12 cellular contexts compared by ENCODE assay signal in the genomic region with DNA sequence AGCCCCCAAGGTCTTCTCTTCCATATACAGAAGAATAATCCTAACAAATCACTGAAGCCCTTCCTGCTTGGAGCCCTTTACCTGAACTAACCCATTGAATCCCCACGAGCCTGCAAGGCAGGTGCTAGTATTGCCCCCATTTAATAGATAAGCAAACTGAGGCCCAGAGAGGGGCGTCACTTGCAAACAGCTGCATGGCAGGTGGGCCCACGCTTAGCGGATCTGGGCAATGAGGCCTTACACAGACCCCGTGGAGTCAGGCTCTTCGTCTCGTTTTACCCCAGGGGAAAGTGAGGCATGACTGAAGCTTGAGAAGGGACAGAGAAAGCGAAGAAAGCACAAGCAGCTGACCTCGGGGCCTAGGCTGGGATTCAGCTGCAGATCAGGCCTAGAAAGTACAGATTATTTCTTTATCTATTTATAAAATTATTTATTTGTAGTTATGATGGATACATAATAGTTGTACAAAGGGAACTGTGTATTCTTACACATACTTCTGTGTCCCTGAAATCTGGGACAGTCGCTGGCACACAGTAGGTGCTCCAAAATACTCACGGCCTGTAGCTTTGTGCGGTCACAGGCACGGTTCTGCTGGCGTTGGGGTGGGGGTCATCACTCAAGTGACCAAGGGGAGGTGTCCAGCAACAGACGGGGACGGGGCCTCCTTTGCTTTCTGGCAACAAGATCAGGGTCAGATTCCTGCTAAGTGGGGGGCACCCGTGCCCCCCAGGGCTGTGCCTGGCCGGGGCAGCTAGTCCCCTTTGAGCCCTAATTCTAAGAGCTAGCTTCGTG.
DNase-seq lines count a peak whose midpoint lies in the region; ATAC-seq and TF ChIP-seq lines count a peak whose summit lies in the region.
"Had no signal": no experiment of that assay in that cellular context is flagged by ENCODE, and none has a peak within 500 bp of the region (broad histone marks: within the 10 kb centered on the region; RNA-seq: fewer than 3 reads in every experiment).

No MANE protein-coding gene starts in this region.

- H3K36me3 Mint-ChIP-seq in CD8-positive, alpha-beta memory T cell, result no peaks in the 10 kb centered on the region
- no peaks in the 10 kb centered on the region for H3K36me3 Mint-ChIP-seq in T-helper 2 cell treated with Interferon-gamma antibody and Interleukin-4, amounts not matched to agents 5 μg/mL and 100 μg/mL, for 36 hours (ENCODE audit: low read depth)

- H3K23ac ChIP-seq in trophoblast cell (ENCODE audit: low read length), result no peak overlapping the region

- H4K91ac ChIP-seq in trophoblast cell (ENCODE audit: low read depth, low read length), result no peak overlapping the region

- no peaks in the 10 kb centered on the region for H3K9me3 ChIP-seq in CD8-positive, alpha-beta memory T cell (ENCODE audit: low read length)
- H3K9me3 ChIP-seq in WERI-Rb-1 (ENCODE audit: severe bottlenecking), result no peaks in the 10 kb centered on the region
- peaks cover 2% of the 10 kb centered on the region for H3K9me3 ChIP-seq in trophoblast cell (ENCODE audit: insufficient read depth, low read depth, low read length)
- no peaks in the 10 kb centered on the region for H3K9me3 ChIP-seq in Karpas-422 (ENCODE audit: low read length)

- H2BK12ac ChIP-seq in trophoblast cell (ENCODE audit: low read length), result no peak overlapping the region

- peak overlapping the region; percentile 14 for H2AK5ac ChIP-seq in trophoblast cell (ENCODE audit: low read length)

- no peaks in the 10 kb centered on the region for H3K9me3 Mint-ChIP-seq in CD8-positive, alpha-beta memory T cell
- no peaks in the 10 kb centered on the region for H3K9me3 Mint-ChIP-seq in T-helper 2 cell treated with Interferon-gamma antibody and Interleukin-4, amounts not matched to agents 5 μg/mL and 100 μg/mL, for 36 hours
- H3K9me3 Mint-ChIP-seq: immature natural killer cell had no signal

- H3K4ac ChIP-seq in trophoblast cell (ENCODE audit: low read depth, low read length), result no peak overlapping the region

- no peak overlapping the region for H2BK120ac ChIP-seq in trophoblast cell (ENCODE audit: insufficient read depth, low read length, poor library complexity)

- H3K4me1 ChIP-seq in CD8-positive, alpha-beta memory T cell (ENCODE audit: insufficient read depth, low read length), result no peaks in the 10 kb centered on the region
- H3K4me1 ChIP-seq in trophoblast cell (ENCODE audit: control insufficient read depth in 1 of 2, insufficient read depth in 2 of 2, low read length in 2 of 2), result peaks cover 0 to 3% of the 10 kb centered on the region in 2 experiments
- peaks cover 12% of the 10 kb centered on the region for H3K4me1 ChIP-seq in Karpas-422 (ENCODE audit: low read length)

- H3K4me1 Mint-ChIP-seq in CD8-positive, alpha-beta memory T cell, result no peaks in the 10 kb centered on the region
- no peaks in the 10 kb centered on the region for H3K4me1 Mint-ChIP-seq in T-helper 2 cell treated with Interferon-gamma antibody and Interleukin-4, amounts not matched to agents 5 μg/mL and 100 μg/mL, for 36 hours (ENCODE audit: low read depth)
- H3K4me1 Mint-ChIP-seq: immature natural killer cell had no signal

- no peak overlapping the region for H3K18ac ChIP-seq in trophoblast cell (ENCODE audit: low read length)

- in situ Hi-C loops in GM13977 (cut with MboI; ENCODE audit: low pct_unique_long_range_greater_than_20kb, low sequenced_read_pairs, unreplicated experiment), result no loop called here

- no peaks in the 10 kb centered on the region for H3K79me1 ChIP-seq in trophoblast cell (ENCODE audit: low read length)

- intact Hi-C loops in left ventricle myocardium superior (cut with micrococcal nuclease), result no loop called here

- H3K4me2 ChIP-seq in trophoblast cell (ENCODE audit: low read length) (no peak overlapping the region), Karpas-422 (ENCODE audit: low read depth, low read length, poor library complexity, severe bottlenecking) (no peak overlapping the region)
- H3K4me2 ChIP-seq: KMS-11 had no signal

- no peaks in the 10 kb centered on the region for H3K27me3 ChIP-seq in CD8-positive, alpha-beta memory T cell (ENCODE audit: insufficient read depth, low read length, poor library complexity, severe bottlenecking)
- H3K27me3 ChIP-seq in WERI-Rb-1 (ENCODE audit: insufficient read depth, low read depth, severe bottlenecking) (no peaks in the 10 kb centered on the region), trophoblast cell (ENCODE audit: insufficient read depth, low read length) (no peaks in the 10 kb centered on the region), Karpas-422 (ENCODE audit: low read length) (no peaks in the 10 kb centered on the region)

- H3K4me3 Mint-ChIP-seq in CD8-positive, alpha-beta memory T cell, result no peak overlapping the region
- no peak overlapping the region for H3K4me3 Mint-ChIP-seq in T-helper 2 cell treated with Interferon-gamma antibody and Interleukin-4, amounts not matched to agents 5 μg/mL and 100 μg/mL, for 36 hours
- H3K4me3 Mint-ChIP-seq: immature natural killer cell had no signal

- H3K36me3 ChIP-seq in CD8-positive, alpha-beta memory T cell (ENCODE audit: insufficient read depth, low read length), result no peaks in the 10 kb centered on the region
- H3K36me3 ChIP-seq in WERI-Rb-1 (no peaks in the 10 kb centered on the region), trophoblast cell (ENCODE audit: control insufficient read depth in 1 of 2, insufficient read depth in 2 of 2, low read length in 2 of 2) (no peaks in the 10 kb centered on the region), Karpas-422 (ENCODE audit: insufficient read depth, low read length) (no peaks in the 10 kb centered on the region)

- ATAC-seq in left ventricle myocardium superior, result no peak

- no peaks in the 10 kb centered on the region for H3K9me2 ChIP-seq in Karpas-422 (replicated peaks; ENCODE audit: insufficient read depth, low read length)

- H3K27ac Mint-ChIP-seq in CD8-positive, alpha-beta memory T cell, result peak overlapping the region in 1 of 8 donors; percentile 60
- no peak overlapping the region for H3K27ac Mint-ChIP-seq in T-helper 2 cell treated with Interferon-gamma antibody and Interleukin-4, amounts not matched to agents 5 μg/mL and 100 μg/mL, for 36 hours
- H3K27ac Mint-ChIP-seq: immature natural killer cell had no signal

- peaks cover 2 to 13% of the 10 kb centered on the region in 2 donors for H3K27me3 Mint-ChIP-seq in CD8-positive, alpha-beta memory T cell
- H3K27me3 Mint-ChIP-seq in T-helper 2 cell treated with Interferon-gamma antibody and Interleukin-4, amounts not matched to agents 5 μg/mL and 100 μg/mL, for 36 hours (ENCODE audit: low read depth), result no peaks in the 10 kb centered on the region

- H3K27ac ChIP-seq in CD8-positive, alpha-beta memory T cell (ENCODE audit: low read depth, low read length), result peak overlapping the region; percentile 24
- H3K27ac ChIP-seq in WERI-Rb-1 (no peak overlapping the region), trophoblast cell (ENCODE audit: low read depth, low read length) (no peak overlapping the region), Karpas-422 (ENCODE audit: low read length) (no peak overlapping the region)
- H3K27ac ChIP-seq: KMS-11 had no signal

- H3K4me3 ChIP-seq in CD8-positive, alpha-beta memory T cell (ENCODE audit: low read length), result no peak overlapping the region
- H3K4me3 ChIP-seq in WERI-Rb-1 (ENCODE audit: low read depth, low read length) (no peak overlapping the region), trophoblast cell (ENCODE audit: low read depth, low read length) (no peak overlapping the region), Karpas-422 (ENCODE audit: low read length) (no peak overlapping the region)

- H4K20me1 ChIP-seq in Karpas-422 (ENCODE audit: insufficient read depth, low read depth, low read length), result 0 out of 2 replicates have a peak, but pooled peaks cover 3% of the 10 kb centered on the region

- peak in 1 of 5 donors; percentile 30 for DNase-seq in CD8-positive, alpha-beta memory T cell
- DNase-seq in WERI-Rb-1 (peak; percentile 2), left ventricle myocardium superior (peak; percentile 20), trophoblast cell (no peak), GM13977 (ENCODE audit: low spot score) (no peak), Karpas-422 (no peak), GOT3 (lab: John Stamatoyannopoulos, UW) (no peak)
- DNase-seq in T-helper 2 cell treated with Interferon-gamma antibody and Interleukin-4, amounts not matched to agents 5 μg/mL and 100 μg/mL, for 36 hours (ENCODE audit: low spot score), result no peak
- DNase-seq: activated naive CD4-positive, alpha-beta T cell treated with anti-CD3 and anti-CD28 coated beads, Interleukin-2, amount 50 U/mL, for 16 hours; immature natural killer cell; NK-92 treated with Interleukin-12 subunit alpha and Interleukin-12 subunit beta, amount 100 ng/mL, for 24 hours had no signal

- WGBS in trophoblast cell (ENCODE audit: extremely low coverage, insufficient coverage, insufficient read length), result no CpG with 5 or more reads among the region's 19 CpGs

- no peak overlapping the region for H3K9ac ChIP-seq in trophoblast cell (ENCODE audit: low read length)
- H3K9ac ChIP-seq in Karpas-422 (ENCODE audit: low read length), result no peak overlapping the region
- H3K9ac ChIP-seq: KMS-11 had no signal

- POLR2A ChIA-PET in CD8-positive, alpha-beta memory T cell (lab: Charles Lee), result no interaction called here

- CTCF ChIA-PET in CD8-positive, alpha-beta memory T cell (lab: Charles Lee), result interaction anchor here (1.1 kb wide), 1 partner anchor 30 kb away, joined by 3 read pairs; no protein-coding TSS in a partner anchor

- H2AFZ ChIP-seq in trophoblast cell (ENCODE audit: insufficient read depth, low read length, poor library complexity) (no peak overlapping the region), Karpas-422 (ENCODE audit: low read length) (no peak overlapping the region)

- no peak overlapping the region for H3K14ac ChIP-seq in trophoblast cell (ENCODE audit: low read length)

- no peak overlapping the region for H4K8ac ChIP-seq in trophoblast cell (ENCODE audit: low read depth, low read length)

- H2BK5ac ChIP-seq in trophoblast cell (ENCODE audit: low read depth, low read length, poor library complexity), result no peak overlapping the region

- no peak overlapping the region for H4K12ac ChIP-seq in trophoblast cell (ENCODE audit: low read depth, low read length)

- H3K79me2 ChIP-seq in trophoblast cell (ENCODE audit: control insufficient read depth, insufficient read depth, low read length, poor library complexity), result no peaks in the 10 kb centered on the region
- H3K79me2 ChIP-seq in Karpas-422 (ENCODE audit: low read length), result no peaks in the 10 kb centered on the region

- TF ChIP-seq CTCF in WERI-Rb-1 (IDR thresholded peaks at IDR 0.05; ENCODE audit: low read depth, low read length), result no peak
- no peak for TF ChIP-seq CTCF in GM13977 (IDR thresholded peaks at IDR 0.05; ENCODE audit: extremely low read depth, insufficient read depth, missing control alignments)

Comparison
In these comparisons a context has a peak if more than half of its experiments do, and no peak if none do; other contexts are left out.
1. DNase-seq: peak in WERI-Rb-1 (single experiment) and left ventricle myocardium superior (single experiment); none in trophoblast cell (0 of 2), T-helper 2 cell treated with Interferon-gamma antibody and Interleukin-4, amounts not matched to agents 5 μg/mL and 100 μg/mL, for 36 hours (single experiment), GM13977 (single experiment), Karpas-422 (single experiment) and GOT3 (single experiment).